Comparison of ENCODE assay signal across 1 cellular context in genomic region chr12:116818341-116818856, GRCh38.
TF ChIP-seq lines count a peak whose summit lies in the region.

No MANE protein-coding gene starts in this region.

TF ChIP-seq in HepG2, 621 proteins besides CTCF, POLR2A, EP300 and RAD21 (continued from another document):
- TF ChIP-seq TFDP1 (CRISPR knock-in tag; IDR thresholded peaks at IDR 0.05; ENCODE audit: borderline replicate concordance) (no peak), ZNF468 (CRISPR knock-in tag; IDR thresholded peaks at IDR 0.05) (0 out of 2 replicates have a peak, but pooled peaks have one; percentile 15), ZBTB43 (CRISPR knock-in tag; conservative IDR thresholded peaks at IDR 0.05) (no peak), ZNF552 (CRISPR knock-in tag; IDR thresholded peaks at IDR 0.05; ENCODE audit: borderline replicate concordance) (no peak), GABPA (IDR thresholded peaks at IDR 0.05; ENCODE audit: low read depth, low read length) (no peak), GABPA (CRISPR knock-in tag; IDR thresholded peaks at IDR 0.05; ENCODE audit: low read depth) (no peak), HCFC1 (IDR thresholded peaks at IDR 0.05; ENCODE audit: low read depth, low read length) (no peak), KDM6A (CRISPR knock-in tag; IDR thresholded peaks at IDR 0.05; ENCODE audit: low read depth) (no peak), ZNF24 (IDR thresholded peaks at IDR 0.05) (no peak), STAT6 (CRISPR knock-in tag; IDR thresholded peaks at IDR 0.05; ENCODE audit: borderline replicate concordance) (no peak)
- TF ChIP-seq, protein P1, sequence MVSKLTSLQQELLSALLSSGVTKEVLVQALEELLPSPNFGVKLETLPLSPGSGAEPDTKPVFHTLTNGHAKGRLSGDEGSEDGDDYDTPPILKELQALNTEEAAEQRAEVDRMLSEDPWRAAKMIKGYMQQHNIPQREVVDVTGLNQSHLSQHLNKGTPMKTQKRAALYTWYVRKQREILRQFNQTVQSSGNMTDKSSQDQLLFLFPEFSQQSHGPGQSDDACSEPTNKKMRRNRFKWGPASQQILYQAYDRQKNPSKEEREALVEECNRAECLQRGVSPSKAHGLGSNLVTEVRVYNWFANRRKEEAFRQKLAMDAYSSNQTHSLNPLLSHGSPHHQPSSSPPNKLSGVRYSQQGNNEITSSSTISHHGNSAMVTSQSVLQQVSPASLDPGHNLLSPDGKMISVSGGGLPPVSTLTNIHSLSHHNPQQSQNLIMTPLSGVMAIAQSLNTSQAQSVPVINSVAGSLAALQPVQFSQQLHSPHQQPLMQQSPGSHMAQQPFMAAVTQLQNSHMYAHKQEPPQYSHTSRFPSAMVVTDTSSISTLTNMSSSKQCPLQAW (CRISPR knock-in tag; IDR thresholded peaks at IDR 0.05): no peak
